12 cellular contexts compared by ENCODE assay signal in genomic region chr7:18151419-18151818, GRCh38.
A peak's percentile ranks its signal among the peaks of the same experiment; 100 is the strongest.
DNase-seq lines count a peak whose midpoint lies in the region; ATAC-seq and TF ChIP-seq lines count a peak whose summit lies in the region.
"Had no signal": no experiment of that assay in that cellular context is flagged by ENCODE, and none has a peak within 500 bp of the region (broad histone marks: within the 10 kb centered on the region; RNA-seq: fewer than 3 reads in every experiment).

No MANE protein-coding gene starts in this region.

- dilution Hi-C loops in IMR-90 (cut with HindIII; ENCODE audit: low sequenced_read_pairs, unreplicated experiment) = no loop called here

- TF ChIP-seq POLR2A in IMR-90 (IDR thresholded peaks at IDR 0.05; ENCODE audit: low read depth, low read length) = no peak

- no peak overlapping the region for H3K23ac ChIP-seq in IMR-90 (ENCODE audit: low read depth, low read length)

- H3K9me2 ChIP-seq in DOHH2 (replicated peaks; ENCODE audit: control insufficient read depth, low read length) = no peaks in the 10 kb centered on the region

- H3K36me3 ChIP-seq in DOHH2 (ENCODE audit: control insufficient read depth, low read length) (no peaks in the 10 kb centered on the region), IMR-90 (ENCODE audit: control insufficient read depth, insufficient read depth, low read length) (no peaks in the 10 kb centered on the region), Panc1 (ENCODE audit: control insufficient read depth, insufficient read depth, low read length) (no peaks in the 10 kb centered on the region)
- H3K36me3 ChIP-seq: colonic mucosa had no signal

- H4K91ac ChIP-seq in IMR-90 (ENCODE audit: insufficient read depth, low read depth, low read length) = no peak overlapping the region

- in situ Hi-C loops in IMR-90 (cut with MboI; ENCODE audit: low sequenced_read_pairs) = no loop called here
- in situ Hi-C loops in Panc1 (cut with HindIII; ENCODE audit: low pct_unique_long_range_greater_than_20kb, low sequenced_read_pairs) = no loop called here

- H2BK120ac ChIP-seq in IMR-90 (ENCODE audit: low read depth, low read length) = no peak overlapping the region

- H4K20me1 ChIP-seq in DOHH2 (ENCODE audit: control insufficient read depth, insufficient read depth, low read depth, low read length) (no peaks in the 10 kb centered on the region), IMR-90 (ENCODE audit: insufficient read depth, low read length) (no peaks in the 10 kb centered on the region)

- no peak overlapping the region for H3K14ac ChIP-seq in IMR-90 (replicated peaks; ENCODE audit: low read depth, low read length)

- TF ChIP-seq CTCF in DOHH2 (IDR thresholded peaks at IDR 0.05; ENCODE audit: low read depth, low read length, poor library complexity, severe bottlenecking) (peak; percentile 25), IMR-90 (conservative IDR thresholded peaks at IDR 0.05; ENCODE audit: low read depth, low read length) (peak; percentile 7; the same call in 1 of the 2 replicates), Panc1 (IDR thresholded peaks at IDR 0.05) (peak; percentile 28; the same call in 1 of the 2 replicates), fibroblast of pulmonary artery (IDR thresholded peaks at IDR 0.05; ENCODE audit: low read length, missing control alignments) (peak; percentile 16), GM20000 (IDR thresholded peaks at IDR 0.05; ENCODE audit: extremely low read depth, missing control alignments) (no peak)

- no peaks in the 10 kb centered on the region for H3K9me1 ChIP-seq in IMR-90 (ENCODE audit: insufficient read depth, low read length)

- no CpG with 5 or more reads among the region's 1 CpG for WGBS in IMR-90 (ENCODE audit: extremely low coverage in 2 of 2, insufficient read length in 1 of 2), 2 experiments

- no peak overlapping the region for H2AFZ ChIP-seq in IMR-90 (replicated peaks; ENCODE audit: low read length, poor library complexity)

- CTCF ChIA-PET in IMR-90 (lab: Yijun Ruan, JAX) (interaction anchor here (0.5 to 1.3 kb wide), 3 partner anchors 9 to 378 kb away, joined by 3 to 4 read pairs (median 3); no protein-coding TSS in a partner anchor), Panc1 (lab: Charles Lee) (interaction anchor here (0.7 kb wide), 1 partner anchor 425 kb away, joined by 3 read pairs; no protein-coding TSS in a partner anchor)

- H2BK20ac ChIP-seq in IMR-90 (ENCODE audit: low read depth, low read length) = no peak overlapping the region

- H3K9ac ChIP-seq in IMR-90 (ENCODE audit: low read depth, low read length) = no peak overlapping the region

- H3K18ac ChIP-seq in IMR-90 (ENCODE audit: low read depth, low read length) = no peak overlapping the region

- POLR2A ChIA-PET in IMR-90 (lab: Charles Lee; ENCODE audit: unreplicated experiment) (no interaction called here), Panc1 (lab: Charles Lee) (no interaction called here)

- H2BK15ac ChIP-seq in IMR-90 (ENCODE audit: low read depth, low read length) = no peak overlapping the region

- no peak overlapping the region for H4K5ac ChIP-seq in IMR-90 (ENCODE audit: low read depth, low read length)

- intact Hi-C loops in IMR-90 (cut with micrococcal nuclease) = no loop called here
- intact Hi-C loops in Panc1 (cut with micrococcal nuclease; ENCODE audit: unreplicated experiment) = no loop called here

- H4K8ac ChIP-seq in IMR-90 (ENCODE audit: low read depth in 2 of 2, low read length in 2 of 2) = no peak overlapping the region

- no peaks in the 10 kb centered on the region for H3K9me3 ChIP-seq in DOHH2 (ENCODE audit: control insufficient read depth, insufficient read depth, low read length)
- H3K9me3 ChIP-seq in IMR-90 (ENCODE audit: control insufficient read depth, insufficient read depth, low read length) = no peaks in the 10 kb centered on the region
- H3K9me3 ChIP-seq in Panc1 (ENCODE audit: control insufficient read depth, insufficient read depth, low read depth, low read length) = no peaks in the 10 kb centered on the region
- H3K9me3 ChIP-seq: colonic mucosa had no signal

- TF ChIP-seq RAD21 in IMR-90 (IDR thresholded peaks at IDR 0.05; ENCODE audit: low read length) = 0 out of 2 replicates have a peak, but pooled peaks have one; percentile 7

- no peak overlapping the region for H3K4me3 ChIP-seq in DOHH2 (ENCODE audit: low read length)
- H3K4me3 ChIP-seq in IMR-90 (ENCODE audit: insufficient read depth, low read depth, low read length) = no peak overlapping the region
- H3K4me3 ChIP-seq in Panc1 (ENCODE audit: low read depth in 2 of 2, low read length in 2 of 2) = no peak overlapping the region
- H3K4me3 ChIP-seq in fibroblast of pulmonary artery (replicated peaks; ENCODE audit: low read depth, low read length) = no peak overlapping the region
- H3K4me3 ChIP-seq: colonic mucosa had no signal

- H3K79me1 ChIP-seq in IMR-90 (ENCODE audit: low read depth in 1 of 2, low read length in 2 of 2) = no peaks in the 10 kb centered on the region

- no peaks in the 10 kb centered on the region for H3F3A ChIP-seq in DOHH2 (ENCODE audit: control insufficient read depth, insufficient read depth)

- H2AK5ac ChIP-seq in IMR-90 (ENCODE audit: low read depth, low read length) = no peak overlapping the region

- no peak overlapping the region for H3K56ac ChIP-seq in IMR-90 (ENCODE audit: extremely low read depth, insufficient read depth, low read length)

- no peak overlapping the region for H3K4ac ChIP-seq in IMR-90 (ENCODE audit: low read depth, low read length)

- H3K4me1 ChIP-seq in DOHH2 (ENCODE audit: control insufficient read depth, low read length) (no peaks in the 10 kb centered on the region), IMR-90 (ENCODE audit: control insufficient read depth, insufficient read depth, low read length) (no peaks in the 10 kb centered on the region), Panc1 (ENCODE audit: control insufficient read depth, insufficient read depth, low read length) (no peaks in the 10 kb centered on the region)
- H3K4me1 ChIP-seq: colonic mucosa had no signal

- no peak overlapping the region for H2AK9ac ChIP-seq in IMR-90 (replicated peaks; ENCODE audit: low read depth, low read length, poor library complexity)

- no peak for DNase-seq in IMR-90
- no peak for DNase-seq in Panc1 (ENCODE audit: low read depth, low spot score)
- peak; percentile 8 for DNase-seq in fibroblast of pulmonary artery (ENCODE audit: low read depth)
- DNase-seq in hippocampal formation (lab: John Stamatoyannopoulos, UW) = no peak
- no peak for DNase-seq in GM20000 (ENCODE audit: low spot score)
- DNase-seq: colonic mucosa, DMS153, GOT3, NCI-H2029 treated with DMSO at 0.1 percent for 48 hours, nucleus accumbens had no signal

- no peaks in the 10 kb centered on the region for H3K79me2 ChIP-seq in DOHH2 (ENCODE audit: control insufficient read depth, low read length)

- H3K27me3 ChIP-seq in DOHH2 (ENCODE audit: control insufficient read depth, low read length) (no peaks in the 10 kb centered on the region), IMR-90 (ENCODE audit: control insufficient read depth, insufficient read depth, low read length) (peaks cover 2% of the 10 kb centered on the region), Panc1 (ENCODE audit: control insufficient read depth, insufficient read depth, low read length) (peaks cover 7% of the 10 kb centered on the region; the same call in 1 of the 2 replicates)
- H3K27me3 ChIP-seq: colonic mucosa had no signal

- H2BK5ac ChIP-seq in IMR-90 (ENCODE audit: low read depth, low read length, poor library complexity, severe bottlenecking) = no peak overlapping the region

- H3K4me2 ChIP-seq in DOHH2 (ENCODE audit: low read length) (no peak overlapping the region), IMR-90 (ENCODE audit: low read depth, low read length) (no peak overlapping the region)

- ATAC-seq in IMR-90 (ENCODE audit: low read depth) (peak; percentile 49; the same call in 1 of the 2 replicates), Panc1 (0 out of 2 replicates have a peak, but pooled peaks have one; percentile 45), HG02884 (IDR thresholded peaks at IDR 0.05; ENCODE audit: unreplicated experiment) (no peak)

- BruUV-seq in IMR-90 (replicated peaks; lab: Mats Ljungman, UMichigan) (no TSS peak), Panc1 (replicated peaks; lab: Mats Ljungman, UMichigan) (no TSS peak)

- H3K27ac ChIP-seq in DOHH2 (ENCODE audit: low read depth, low read length) (no peak overlapping the region), IMR-90 (ENCODE audit: insufficient read depth, low read length) (no peak overlapping the region), Panc1 (ENCODE audit: low read length) (no peak overlapping the region)
- H3K27ac ChIP-seq: colonic mucosa had no signal

TF ChIP-seq in IMR-90, 13 proteins besides CTCF, POLR2A, EP300 and RAD21:
- no peak; the same call in 1 of the 2 replicates for TF ChIP-seq SMC3 (IDR thresholded peaks at IDR 0.05; ENCODE audit: low read depth, low read length)
- TF ChIP-seq CHD1 (IDR thresholded peaks at IDR 0.05; ENCODE audit: low read depth, low read length) = no peak
- TF ChIP-seq CEBPB (IDR thresholded peaks at IDR 0.05; ENCODE audit: low read depth, low read length) = no peak
- no peak for TF ChIP-seq FOS (IDR thresholded peaks at IDR 0.05; ENCODE audit: low read depth, low read length)
- TF ChIP-seq NFE2L2 (IDR thresholded peaks at IDR 0.05; ENCODE audit: low read depth, low read length) = no peak
- no peak for TF ChIP-seq MAZ (IDR thresholded peaks at IDR 0.05; ENCODE audit: borderline replicate concordance, low read depth, low read length)
